11 cellular contexts compared by ENCODE assay signal in the genomic region with DNA sequence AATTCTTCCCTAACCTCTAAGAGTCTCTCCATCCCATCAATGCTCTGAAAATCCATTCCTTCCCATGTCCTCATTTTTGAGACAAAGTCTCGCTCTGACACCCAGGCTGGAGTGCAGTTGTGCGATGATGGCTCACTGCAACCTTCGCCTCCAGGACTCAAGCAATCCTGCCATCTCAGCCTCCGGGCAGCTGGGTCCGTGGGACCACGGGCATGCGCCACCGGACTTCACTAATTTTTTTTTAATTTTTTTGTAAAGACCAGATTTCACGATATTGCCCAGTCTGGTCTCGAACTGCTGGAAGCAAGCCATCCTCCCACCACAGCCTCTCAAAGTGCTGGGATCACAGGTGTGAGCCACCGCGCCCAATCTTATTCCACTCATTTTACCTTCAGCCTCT. TPM values are rescaled to one million over a fixed set of nuclear protein-coding genes. Genes with fewer than 3 reads are reported as not detected.
DNase-seq lines count a peak whose midpoint lies in the region; ATAC-seq and TF ChIP-seq lines count a peak whose summit lies in the region.
"Had no signal": no experiment of that assay in that cellular context is flagged by ENCODE, and none has a peak within 500 bp of the region (broad histone marks: within the 10 kb centered on the region; RNA-seq: fewer than 3 reads in every experiment).

No MANE protein-coding gene starts in this region.

- H3K36me3 Mint-ChIP-seq in T-helper 2 cell treated with Interferon-gamma antibody and Interleukin-4, amounts not matched to agents 5 μg/mL and 100 μg/mL, for 36 hours (ENCODE audit: low read depth), result peaks cover 8% of the 10 kb centered on the region
- H3K36me3 Mint-ChIP-seq in WTC11, result peaks cover 16% of the 10 kb centered on the region
- H3K36me3 Mint-ChIP-seq in stimulated activated effector memory CD8-positive, alpha-beta T cell treated with anti-CD3 and anti-CD28 coated beads, Interleukin-12 subunit alpha, Interleukin-12 subunit beta, amount 100 ng/mL, for 72 hours, result peaks cover 5% of the 10 kb centered on the region

- H3K9me2 ChIP-seq in MM.1S (replicated peaks; ENCODE audit: insufficient read depth, low read length), result no peaks in the 10 kb centered on the region

- POLR2A ChIA-PET in WTC11 (lab: Charles Lee), result no interaction called here

- ATAC-seq in WTC11 (no peak), HG03378 (IDR thresholded peaks at IDR 0.05; ENCODE audit: unreplicated experiment) (no peak)
- no peak for ATAC-seq in stimulated activated effector memory CD8-positive, alpha-beta T cell treated with anti-CD3 and anti-CD28 coated beads, Interleukin-12 subunit alpha, Interleukin-12 subunit beta, amount 100 ng/mL, for 72 hours

- no peaks in the 10 kb centered on the region for H3K27me3 Mint-ChIP-seq in T-helper 2 cell treated with Interferon-gamma antibody and Interleukin-4, amounts not matched to agents 5 μg/mL and 100 μg/mL, for 36 hours (ENCODE audit: low read depth)
- peaks cover 44% of the 10 kb centered on the region for H3K27me3 Mint-ChIP-seq in WTC11 (ENCODE audit: low read depth)

- no peaks in the 10 kb centered on the region for H3K27me3 ChIP-seq in MM.1S (replicated peaks; ENCODE audit: insufficient read depth, low read length)

- no peak for DNase-seq in T-helper 2 cell treated with Interferon-gamma antibody and Interleukin-4, amounts not matched to agents 5 μg/mL and 100 μg/mL, for 36 hours (ENCODE audit: low spot score)
- DNase-seq in T-helper 2 cell, result no peak
- DNase-seq in WTC11 (ENCODE audit: low spot score), result no peak
- no peak for DNase-seq in fibroblast of villous mesenchyme (ENCODE audit: low read depth)
- no peak for DNase-seq in stimulated activated effector memory CD8-positive, alpha-beta T cell treated with anti-CD3 and anti-CD28 coated beads, Interleukin-12 subunit alpha, Interleukin-12 subunit beta, amount 100 ng/mL, for 72 hours (ENCODE audit: low spot score in 2 of 2)
- DNase-seq in caudate nucleus (lab: John Stamatoyannopoulos, UW), result no peak
- DNase-seq in MM.1S, result no peak
- DNase-seq: activated CD4-positive, CD25-positive, alpha-beta regulatory T cell; NCI-H774; stimulated activated CD4-positive, alpha-beta T cell treated with anti-CD3 and anti-CD28 coated beads, Interleukin-1b, Interleukin-23, amount 100 ng/mL, for 48 hours had no signal

- H3K4me3 ChIP-seq in fibroblast of villous mesenchyme (ENCODE audit: low read depth, low read length), result peak overlapping the region; percentile 90
- H3K4me3 ChIP-seq in MM.1S (ENCODE audit: low read length), result no peak overlapping the region

- H3K4me2 ChIP-seq in MM.1S (ENCODE audit: low read depth, low read length), result no peak overlapping the region

- no peaks in the 10 kb centered on the region for H3F3A ChIP-seq in MM.1S (ENCODE audit: insufficient read depth, low read length)

- no peaks in the 10 kb centered on the region for H3K9me3 ChIP-seq in MM.1S (replicated peaks; ENCODE audit: insufficient read depth, low read length)

- peaks cover 22% of the 10 kb centered on the region for H3K4me1 Mint-ChIP-seq in T-helper 2 cell treated with Interferon-gamma antibody and Interleukin-4, amounts not matched to agents 5 μg/mL and 100 μg/mL, for 36 hours (ENCODE audit: low read depth)
- peaks cover 31% of the 10 kb centered on the region for H3K4me1 Mint-ChIP-seq in WTC11
- H3K4me1 Mint-ChIP-seq in stimulated activated effector memory CD8-positive, alpha-beta T cell treated with anti-CD3 and anti-CD28 coated beads, Interleukin-12 subunit alpha, Interleukin-12 subunit beta, amount 100 ng/mL, for 72 hours, result peaks cover 36% of the 10 kb centered on the region

- H3K9me3 Mint-ChIP-seq in T-helper 2 cell treated with Interferon-gamma antibody and Interleukin-4, amounts not matched to agents 5 μg/mL and 100 μg/mL, for 36 hours, result no peaks in the 10 kb centered on the region
- no peaks in the 10 kb centered on the region for H3K9me3 Mint-ChIP-seq in WTC11
- no peaks in the 10 kb centered on the region for H3K9me3 Mint-ChIP-seq in stimulated activated effector memory CD8-positive, alpha-beta T cell treated with anti-CD3 and anti-CD28 coated beads, Interleukin-12 subunit alpha, Interleukin-12 subunit beta, amount 100 ng/mL, for 72 hours

- peaks cover 27% of the 10 kb centered on the region for H3K79me2 ChIP-seq in MM.1S (ENCODE audit: low read length)

- H3K27ac Mint-ChIP-seq in T-helper 2 cell treated with Interferon-gamma antibody and Interleukin-4, amounts not matched to agents 5 μg/mL and 100 μg/mL, for 36 hours, result no peak overlapping the region
- no peak overlapping the region for H3K27ac Mint-ChIP-seq in WTC11
- H3K27ac Mint-ChIP-seq in stimulated activated effector memory CD8-positive, alpha-beta T cell treated with anti-CD3 and anti-CD28 coated beads, Interleukin-12 subunit alpha, Interleukin-12 subunit beta, amount 100 ng/mL, for 72 hours, result peak overlapping the region; percentile 86

- H3K9ac ChIP-seq in MM.1S (ENCODE audit: low read length), result no peak overlapping the region

- TF ChIP-seq CTCF in WTC11 (IDR thresholded peaks at IDR 0.05) (no peak), fibroblast of villous mesenchyme (IDR thresholded peaks at IDR 0.05; ENCODE audit: insufficient read depth, low read depth, low read length) (no peak), MM.1S (IDR thresholded peaks at IDR 0.05; ENCODE audit: low read length) (no peak)

- no peaks in the 10 kb centered on the region for H4K20me1 ChIP-seq in MM.1S (ENCODE audit: insufficient read depth, low read length)

- CTCF ChIA-PET in WTC11 (lab: Charles Lee), result no interaction called here

- H3K4me1 ChIP-seq in MM.1S (ENCODE audit: low read length), result peaks cover 6% of the 10 kb centered on the region; the same call in 1 of the 2 replicates

- peak overlapping the region; percentile 91 for H3K4me3 Mint-ChIP-seq in T-helper 2 cell treated with Interferon-gamma antibody and Interleukin-4, amounts not matched to agents 5 μg/mL and 100 μg/mL, for 36 hours
- H3K4me3 Mint-ChIP-seq in WTC11, result peak overlapping the region; percentile 77
- peak overlapping the region; percentile 80 for H3K4me3 Mint-ChIP-seq in stimulated activated effector memory CD8-positive, alpha-beta T cell treated with anti-CD3 and anti-CD28 coated beads, Interleukin-12 subunit alpha, Interleukin-12 subunit beta, amount 100 ng/mL, for 72 hours

- H3K27ac ChIP-seq in caudate nucleus (ENCODE audit: low read depth, low read length), result no peak overlapping the region
- no peak overlapping the region for H3K27ac ChIP-seq in MM.1S (ENCODE audit: low read length)

- H2AFZ ChIP-seq in MM.1S (ENCODE audit: low read length), result no peak overlapping the region

- H3K36me3 ChIP-seq in MM.1S (replicated peaks; ENCODE audit: insufficient read depth, low read length), result no peaks in the 10 kb centered on the region

TF ChIP-seq in WTC11, 78 proteins besides CTCF, POLR2A, EP300 and RAD21:
- TF ChIP-seq SOX15 (CRISPR knock-in tag; IDR thresholded peaks at IDR 0.05) (no peak), ETV6 (CRISPR knock-in tag; IDR thresholded peaks at IDR 0.05) (no peak), NR2C2 (CRISPR knock-in tag; IDR thresholded peaks at IDR 0.05) (no peak), IRF2 (CRISPR knock-in tag; IDR thresholded peaks at IDR 0.05; ENCODE audit: borderline replicate concordance, low read depth) (no peak), ZBTB21 (CRISPR knock-in tag; IDR thresholded peaks at IDR 0.05; ENCODE audit: borderline replicate concordance) (no peak), ELF4 (CRISPR knock-in tag; IDR thresholded peaks at IDR 0.05; ENCODE audit: low read depth) (no peak), GTF2I (CRISPR knock-in tag; conservative IDR thresholded peaks at IDR 0.05) (no peak)
- TF ChIP-seq, protein P1, sequence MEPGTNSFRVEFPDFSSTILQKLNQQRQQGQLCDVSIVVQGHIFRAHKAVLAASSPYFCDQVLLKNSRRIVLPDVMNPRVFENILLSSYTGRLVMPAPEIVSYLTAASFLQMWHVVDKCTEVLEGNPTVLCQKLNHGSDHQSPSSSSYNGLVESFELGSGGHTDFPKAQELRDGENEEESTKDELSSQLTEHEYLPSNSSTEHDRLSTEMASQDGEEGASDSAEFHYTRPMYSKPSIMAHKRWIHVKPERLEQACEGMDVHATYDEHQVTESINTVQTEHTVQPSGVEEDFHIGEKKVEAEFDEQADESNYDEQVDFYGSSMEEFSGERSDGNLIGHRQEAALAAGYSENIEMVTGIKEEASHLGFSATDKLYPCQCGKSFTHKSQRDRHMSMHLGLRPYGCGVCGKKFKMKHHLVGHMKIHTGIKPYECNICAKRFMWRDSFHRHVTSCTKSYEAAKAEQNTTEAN (CRISPR knock-in tag; IDR thresholded peaks at IDR 0.05), result no peak

RNA-seq across cellular contexts. Expression of a gene that starts 1.6 kb away (rescaled TPM):
- total RNA-seq in WTC11 (2021), result 22.2 to 24.0 TPM (median 23.6 TPM) in 3 replicates
- total RNA-seq in fibroblast of villous mesenchyme, result 53.1 and 56.6 TPM in 2 replicates
